ENCODE assay signal across 8 cellular contexts in genomic region chr2:108855194-108855593, GRCh38.
DNase-seq lines count a peak whose midpoint lies in the region; TF ChIP-seq lines count a peak whose summit lies in the region.

No MANE protein-coding gene starts in this region.

- H3K4me1 ChIP-seq in GM23248 (ENCODE audit: insufficient read depth) (no peaks in the 10 kb centered on the region), testis (no peaks in the 10 kb centered on the region), H9 (ENCODE audit: insufficient read depth, low read length) (no peaks in the 10 kb centered on the region)

- no peaks in the 10 kb centered on the region for H3K9me2 ChIP-seq in GM23248 (ENCODE audit: insufficient read depth)

- no peak overlapping the region for H4K91ac ChIP-seq in H9 (ENCODE audit: insufficient read length, low read depth, low read length)

- H4K5ac ChIP-seq in H9 (ENCODE audit: insufficient read length, low read depth, low read length) = no peak overlapping the region

- H3K27ac ChIP-seq in GM23248 = no peak overlapping the region
- H3K27ac ChIP-seq in RWPE1 = no peak overlapping the region
- no peak overlapping the region for H3K27ac ChIP-seq in testis
- H3K27ac ChIP-seq in H9 (ENCODE audit: insufficient read length, low read depth, low read length) = no peak overlapping the region

- H3K56ac ChIP-seq in H9 (ENCODE audit: insufficient read length, low read depth, low read length) = no peak overlapping the region

- H3K23ac ChIP-seq in H9 (ENCODE audit: insufficient read length, low read depth, low read length) = no peak overlapping the region

- H2AK5ac ChIP-seq in H9 (ENCODE audit: insufficient read length, low read length) = no peak overlapping the region

- H3K18ac ChIP-seq in H9 (ENCODE audit: insufficient read length, low read depth, low read length) = no peak overlapping the region

- in situ Hi-C loops in GM23248 (cut with MboI) = no loop called here

- H3K4me3 Mint-ChIP-seq in H9 = no peak overlapping the region

- no peak overlapping the region for H3K9ac ChIP-seq in GM23248
- no peak overlapping the region for H3K9ac ChIP-seq in H9 (ENCODE audit: extremely low read depth, insufficient read length, low read length)

- WGBS in GM23248 (ENCODE audit: low coverage in 1 of 2, low lambda C conversion rate in 2 of 2, missing lambda C conversion rate in 2 of 2), 2 experiments = 75 to 83% methylated on average over 1 of the region's 1 CpG
- 47 to 59% methylated on average over 1 of the region's 1 CpG for WGBS in testis, 2 donors
- no CpG with 5 or more reads among the region's 1 CpG for WGBS in H9 (ENCODE audit: extremely low coverage, insufficient read length, low lambda C conversion rate)

- H4K20me1 ChIP-seq in GM23248 (ENCODE audit: insufficient read depth) (no peaks in the 10 kb centered on the region), H9 (ENCODE audit: control insufficient read depth, insufficient read depth, insufficient read length) (no peaks in the 10 kb centered on the region)

- H3F3A ChIP-seq in GM23248 (ENCODE audit: insufficient read depth) = no peaks in the 10 kb centered on the region

- H2BK120ac ChIP-seq in H9 (ENCODE audit: low read depth, low read length, poor library complexity, severe bottlenecking) = no peak overlapping the region

- no peak overlapping the region for H3K4me3 ChIP-seq in GM23248
- H3K4me3 ChIP-seq in testis = no peak overlapping the region

- POLR2A ChIA-PET in RWPE1 (lab: Yijun Ruan, JAX; ENCODE audit: low non-redundant PET) = no interaction called here

- CTCF ChIA-PET in RWPE1 (lab: Yijun Ruan, JAX) = interaction anchor here (0.6 to 2.3 kb wide), 6 partner anchors 30 to 650 kb away, joined by 3 to 21 read pairs (median 4); partner anchors contain the start of gene EDAR

- H3K79me2 ChIP-seq in GM23248 (ENCODE audit: insufficient read depth) = no peaks in the 10 kb centered on the region
- no peaks in the 10 kb centered on the region for H3K79me2 ChIP-seq in H9 (ENCODE audit: insufficient read depth, low read length)

- intact Hi-C loops in testis (cut with DNase I; ENCODE audit: low total_unique reads) = no loop called here

- no peak overlapping the region for H2BK5ac ChIP-seq in H9 (ENCODE audit: insufficient read length, low read length)

- H3K4ac ChIP-seq in H9 (ENCODE audit: low read depth, low read length) = no peak overlapping the region

- TF ChIP-seq POLR2A in testis (IDR thresholded peaks at IDR 0.05) = no peak

- H3K14ac ChIP-seq in H9 (ENCODE audit: insufficient read depth, low read length) = no peak overlapping the region

- no peak overlapping the region for H3T11ph ChIP-seq in H9 (ENCODE audit: low read length)

- peak; percentile 4 to 31 for DNase-seq in AML-193 (lab: John Stamatoyannopoulos, UW)
- peak; percentile 34 for DNase-seq in GM23248
- peak; percentile 19 for DNase-seq in RWPE1 (ENCODE audit: low spot score)
- peak; percentile 20 for DNase-seq in inferior parietal cortex (ENCODE audit: extremely low spot score)
- no peak for DNase-seq in activated naive CD4-positive, alpha-beta T cell treated with anti-CD3 and anti-CD28 coated beads, Interleukin-2, amount 50 U/mL, for 16 hours
- no peak for DNase-seq in testis
- DNase-seq in NCI-H2029 (lab: John Stamatoyannopoulos, UW) = no peak
- no peak for DNase-seq in H9

- no peak overlapping the region for H2BK12ac ChIP-seq in H9 (ENCODE audit: insufficient read length, low read depth, low read length)

- H4K8ac ChIP-seq in H9 (replicated peaks; ENCODE audit: insufficient read length, low read depth, low read length) = no peak overlapping the region

- no peak overlapping the region for H2BK15ac ChIP-seq in H9 (ENCODE audit: low read depth, low read length)

- no peak overlapping the region for H3K4me2 ChIP-seq in GM23248 (ENCODE audit: unreplicated experiment)
- H3K4me2 ChIP-seq in H9 (ENCODE audit: insufficient read depth, insufficient read length, low read length) = no peak overlapping the region

- H2AFZ ChIP-seq in GM23248 (no peak overlapping the region), H9 (ENCODE audit: low read length) (no peak overlapping the region)

- no peaks in the 10 kb centered on the region for H3K4me1 Mint-ChIP-seq in H9

- no peaks in the 10 kb centered on the region for H3K9me3 Mint-ChIP-seq in H9

- H3K9me3 ChIP-seq in GM23248 (ENCODE audit: low read depth) (no peaks in the 10 kb centered on the region), testis (no peaks in the 10 kb centered on the region), H9 (ENCODE audit: control insufficient read depth, low read depth, low read length) (no peaks in the 10 kb centered on the region)

- H3K27me3 ChIP-seq in GM23248 (replicated peaks; ENCODE audit: insufficient read depth) (no peaks in the 10 kb centered on the region), testis (no peaks in the 10 kb centered on the region), H9 (ENCODE audit: insufficient read depth, low read length) (no peaks in the 10 kb centered on the region)

- H3K27ac Mint-ChIP-seq in H9 = no peak overlapping the region

- no peaks in the 10 kb centered on the region for H3K23me2 ChIP-seq in H9 (ENCODE audit: insufficient read length, low read depth, low read length, poor library complexity, severe bottlenecking)

- H2BK20ac ChIP-seq in H9 (ENCODE audit: low read depth, low read length, poor library complexity, severe bottlenecking) = no peak overlapping the region

- H3K36me3 ChIP-seq in GM23248 (ENCODE audit: low read depth) = peaks cover 5% of the 10 kb centered on the region; the same call in 1 of the 2 replicates
- H3K36me3 ChIP-seq in testis (ENCODE audit: low read depth, missing control alignments) = no peaks in the 10 kb centered on the region

- H3K27me3 Mint-ChIP-seq in H9 (ENCODE audit: low read depth) = no peaks in the 10 kb centered on the region

- H3K36me3 Mint-ChIP-seq in H9 (ENCODE audit: insufficient read depth in 1 of 3, low read depth in 3 of 3) = peaks cover 21 to 47% (median 43%) of the 10 kb centered on the region in 3 experiments

- no peaks in the 10 kb centered on the region for H3K79me1 ChIP-seq in H9 (ENCODE audit: insufficient read depth, low read depth, low read length, poor library complexity, severe bottlenecking)

- TF ChIP-seq CTCF in RWPE1 (conservative IDR thresholded peaks at IDR 0.05; ENCODE audit: low read depth) (peak; percentile 50), testis (IDR thresholded peaks at IDR 0.05) (no peak), H9 (conservative IDR thresholded peaks at IDR 0.05) (no peak)

Comparison
In these comparisons a context has a peak if more than half of its experiments do, and no peak if none do; other contexts are left out.
1. DNase-seq: peak in AML-193 (2 of 2), GM23248 (single experiment), RWPE1 (single experiment) and inferior parietal cortex (single experiment); none in activated naive CD4-positive, alpha-beta T cell treated with anti-CD3 and anti-CD28 coated beads, Interleukin-2, amount 50 U/mL, for 16 hours (single experiment), testis (single experiment), NCI-H2029 (single experiment) and H9 (single experiment).